1 cellular context compared by ENCODE assay signal in the genomic region with DNA sequence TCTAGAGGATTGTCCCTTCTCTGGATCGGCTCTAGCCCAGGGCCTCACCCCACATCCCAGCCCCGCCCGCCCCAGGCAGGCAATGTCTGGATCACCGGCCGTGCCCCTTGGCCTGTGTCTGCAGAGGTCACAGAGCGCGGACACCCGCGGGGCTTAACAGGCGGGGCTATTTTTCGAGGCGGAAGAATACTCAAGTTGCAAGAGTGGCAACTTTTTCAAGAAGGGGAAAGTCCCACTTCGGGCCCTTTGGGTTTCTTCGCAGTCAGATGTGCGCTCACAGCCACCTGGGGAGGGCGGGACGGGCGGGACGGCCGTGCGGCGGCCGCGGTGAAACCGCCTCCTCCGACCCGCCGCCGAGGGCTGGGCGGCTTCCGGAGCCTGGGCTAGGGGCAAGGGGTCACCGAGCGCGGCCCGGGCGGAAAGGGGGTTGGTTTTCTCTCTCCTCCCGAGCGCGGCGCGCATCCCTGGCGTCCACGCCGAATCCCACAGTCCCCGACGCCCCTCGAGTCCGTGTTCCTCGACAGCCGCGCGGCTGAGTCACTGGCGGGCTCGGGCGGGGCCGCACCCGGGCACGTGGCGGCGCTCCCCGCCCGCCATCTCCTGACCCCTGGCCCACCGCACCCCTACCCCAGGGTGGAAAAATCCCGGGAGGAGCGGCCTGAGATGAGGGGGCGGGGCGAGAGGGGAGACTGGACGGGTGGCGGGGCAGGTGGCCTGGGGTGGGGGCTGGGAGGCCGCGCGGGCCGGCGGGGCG.
TF ChIP-seq lines count a peak whose summit lies in the region.

No MANE protein-coding gene starts in this region.

TF ChIP-seq in IMR-90, 13 proteins besides CTCF, POLR2A, EP300 and RAD21:
- peak; percentile 51; the same call in 1 of the 2 replicates for TF ChIP-seq MAZ (IDR thresholded peaks at IDR 0.05; ENCODE audit: borderline replicate concordance, low read depth, low read length)
- TF ChIP-seq BHLHE40 (IDR thresholded peaks at IDR 0.05; ENCODE audit: low read depth, low read length): peak; percentile 82
- no peak for TF ChIP-seq MXI1 (IDR thresholded peaks at IDR 0.05; ENCODE audit: borderline replicate concordance, low read depth, low read length)
- TF ChIP-seq FOS (IDR thresholded peaks at IDR 0.05; ENCODE audit: low read depth, low read length): 0 out of 2 replicates have a peak, but pooled peaks have one; percentile 7
- TF ChIP-seq NFE2L2 (IDR thresholded peaks at IDR 0.05; ENCODE audit: low read depth, low read length): no peak
- TF ChIP-seq CEBPB (IDR thresholded peaks at IDR 0.05; ENCODE audit: low read depth, low read length): no peak
- TF ChIP-seq, protein P1, sequence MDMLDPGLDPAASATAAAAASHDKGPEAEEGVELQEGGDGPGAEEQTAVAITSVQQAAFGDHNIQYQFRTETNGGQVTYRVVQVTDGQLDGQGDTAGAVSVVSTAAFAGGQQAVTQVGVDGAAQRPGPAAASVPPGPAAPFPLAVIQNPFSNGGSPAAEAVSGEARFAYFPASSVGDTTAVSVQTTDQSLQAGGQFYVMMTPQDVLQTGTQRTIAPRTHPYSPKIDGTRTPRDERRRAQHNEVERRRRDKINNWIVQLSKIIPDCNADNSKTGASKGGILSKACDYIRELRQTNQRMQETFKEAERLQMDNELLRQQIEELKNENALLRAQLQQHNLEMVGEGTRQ (IDR thresholded peaks at IDR 0.05; ENCODE audit: low read depth, low read length): peak; percentile 52
